Comparison of ENCODE assay signal across 26 cellular contexts in genomic region chr7:32896948-32897347, GRCh38. TPM values are rescaled to one million over a fixed set of nuclear protein-coding genes. Genes with fewer than 3 reads are reported as not detected.
DNase-seq lines count a peak whose midpoint lies in the region; ATAC-seq, FAIRE-seq and TF ChIP-seq lines count a peak whose summit lies in the region.
"Had no signal": no experiment of that assay in that cellular context is flagged by ENCODE, and none has a peak within 500 bp of the region (broad histone marks: within the 10 kb centered on the region; RNA-seq: fewer than 3 reads in every experiment).

No MANE protein-coding gene starts in this region.

- H3K9me2 ChIP-seq in neural cell (ENCODE audit: insufficient read depth, low read length): no peaks in the 10 kb centered on the region

- FAIRE-seq in K562 (lab: Jason Lieb, UNC) (no peak), urothelium cell line (lab: Jason Lieb, UNC) (peak; percentile 30)
- FAIRE-seq: A204.1, GM12878, GM12892, GM18507 had no signal

- H3K9me1 ChIP-seq in K562 (ENCODE audit: control insufficient read depth, insufficient read depth, low read length): no peaks in the 10 kb centered on the region

- TF ChIP-seq EP300 in K562 (IDR thresholded peaks at IDR 0.05; ENCODE audit: low read length): no peak
- no peak for TF ChIP-seq EP300 in neural cell (conservative IDR thresholded peaks at IDR 0.05; ENCODE audit: poor library complexity, severe bottlenecking)

- H3K4me3 ChIP-seq in K562 (no peak overlapping the region), neural cell (ENCODE audit: low read length) (no peak overlapping the region)
- H3K4me3 ChIP-seq: BLaER1, GM12878 had no signal

- in situ Hi-C loops in K562 (cut with MboI): no loop called here

- H3F3A ChIP-seq in neural cell (ENCODE audit: insufficient read depth, low read length, poor library complexity, severe bottlenecking): peaks cover 7% of the 10 kb centered on the region

- no peaks in the 10 kb centered on the region for H3K9me3 ChIP-seq in K562 (replicated peaks; ENCODE audit: control insufficient read depth, insufficient read depth, low read depth, low read length)
- no peaks in the 10 kb centered on the region for H3K9me3 ChIP-seq in neural cell (ENCODE audit: low read length)
- H3K9me3 ChIP-seq: BE2C, BLaER1 had no signal

- 57% methylated on average over 2 of the region's 2 CpGs for WGBS in K562 (ENCODE audit: insufficient coverage, low coverage, missing lambda C conversion rate)

- no peak for TF ChIP-seq POLR2A in K562 (conservative IDR thresholded peaks at IDR 0.05)

- H3K9ac ChIP-seq in K562 (ENCODE audit: insufficient read depth in 1 of 2, low read depth in 2 of 2, low read length in 2 of 2) (no peak overlapping the region), neural cell (ENCODE audit: low read length) (peak overlapping the region; percentile 52)
- H3K9ac ChIP-seq: BLaER1 had no signal

- CTCF ChIA-PET in K562 (lab: Yijun Ruan, JAX; ENCODE audit: low intra/inter-chr PET ratio): no interaction called here

- ATAC-seq in K562 (no peak), HG02642 (IDR thresholded peaks at IDR 0.05; ENCODE audit: poor library complexity, unreplicated experiment) (no peak)
- ATAC-seq: GM12878 had no signal

- H4K20me1 ChIP-seq in K562 (replicated peaks; ENCODE audit: control insufficient read depth, insufficient read depth, low read length) (no peaks in the 10 kb centered on the region), neural cell (ENCODE audit: insufficient read depth) (no peaks in the 10 kb centered on the region)
- H4K20me1 ChIP-seq: BLaER1 had no signal

- H3K4me1 ChIP-seq in K562 (replicated peaks in 1 of 2; ENCODE audit: control insufficient read depth in 2 of 2, insufficient read depth in 2 of 2, low read length in 2 of 2): peaks cover 33 to 36% of the 10 kb centered on the region in 2 experiments

- no peak for DNase-seq in K562 (ENCODE audit: extremely low read depth in 1 of 4, low spot score in 3 of 4)
- DNase-seq in urothelium cell line (ENCODE audit: low spot score): no peak
- no peak for DNase-seq in stimulated activated CD4-positive, alpha-beta T cell treated with anti-CD3 and anti-CD28 coated beads, Interleukin-15, amount 100 ng/mL, for 24 hours
- DNase-seq in HuH-7.5 (ENCODE audit: low spot score): no peak
- DNase-seq: 8988T; ACHN; BE2C; C1 segment of cervical spinal cord; CD4-positive, alpha-beta memory T cell; CD4-positive, CD25-positive, alpha-beta regulatory T cell; CD8-positive, alpha-beta memory T cell; COR-L47; DMS 273 treated with DMSO at 0.1 percent for 48 hours; DMS153; DMS53; DMS79; DND-41; EL; GDM1 had no signal

- intact Hi-C loops in K562 (cut with micrococcal nuclease): no loop called here

- H3K4me2 ChIP-seq in K562 (ENCODE audit: insufficient read depth, low read length) (no peak overlapping the region), neural cell (ENCODE audit: low read length) (peak overlapping the region; percentile 56)
- H3K4me2 ChIP-seq: BLaER1 had no signal

- BruUV-seq in K562 (replicated peaks; lab: Mats Ljungman, UMichigan): no TSS peak

- no peak for TF ChIP-seq RAD21 in K562 (CRISPR knock-in tag; conservative IDR thresholded peaks at IDR 0.05 in 1 of 2, IDR thresholded peaks at IDR 0.05 in 1 of 2)
- TF ChIP-seq RAD21 in neural cell (conservative IDR thresholded peaks at IDR 0.05): no peak

- TF ChIP-seq CTCF in K562 (IDR thresholded peaks at IDR 0.05 in 2 of 3, conservative IDR thresholded peaks at IDR 0.05 in 1 of 3; ENCODE audit: insufficient read depth in 2 of 3, low read depth in 1 of 3, low read length in 3 of 3) (no peak), neural cell (IDR thresholded peaks at IDR 0.05; ENCODE audit: poor library complexity, severe bottlenecking) (no peak)

- no peak overlapping the region for H2AFZ ChIP-seq in K562 (ENCODE audit: low read depth, low read length)
- peak overlapping the region; percentile 22 for H2AFZ ChIP-seq in neural cell (ENCODE audit: low read depth, low read length)

- POLR2A ChIA-PET in K562 (lab: Yijun Ruan, JAX): no interaction called here

- H3K27me3 ChIP-seq in K562 (ENCODE audit: control insufficient read depth in 2 of 2, insufficient read depth in 2 of 2, low read length in 2 of 2): no peaks in the 10 kb centered on the region
- H3K27me3 ChIP-seq in neural cell (ENCODE audit: insufficient read depth, low read depth, low read length): no peaks in the 10 kb centered on the region
- H3K27me3 ChIP-seq: BE2C, BLaER1 had no signal

- H3K27ac ChIP-seq in K562 (ENCODE audit: extremely low read depth, low read depth, low read length): no peak overlapping the region
- H3K27ac ChIP-seq in neural cell (ENCODE audit: low read length): peak overlapping the region; percentile 88
- H3K27ac ChIP-seq: BLaER1 had no signal

- H3K36me3 ChIP-seq in K562 (ENCODE audit: control insufficient read depth, insufficient read depth, low read length) (no peaks in the 10 kb centered on the region), neural cell (ENCODE audit: insufficient read depth, low read length) (no peaks in the 10 kb centered on the region)
- H3K36me3 ChIP-seq: BE2C, BLaER1 had no signal

- H3K79me2 ChIP-seq in K562 (ENCODE audit: control insufficient read depth, insufficient read depth, low read length): no peaks in the 10 kb centered on the region; the same call in 2 of the 3 replicates
- no peaks in the 10 kb centered on the region for H3K79me2 ChIP-seq in neural cell (replicated peaks; ENCODE audit: insufficient read depth, low read length)

TF ChIP-seq in K562, 482 proteins besides CTCF, POLR2A, EP300 and RAD21 (continues in another document):
- no peak for TF ChIP-seq MTF1 (CRISPR knock-in tag; IDR thresholded peaks at IDR 0.05; ENCODE audit: borderline replicate concordance)
- no peak for TF ChIP-seq ZNF184 (CRISPR knock-in tag; IDR thresholded peaks at IDR 0.05)
- no peak for TF ChIP-seq ETV5 (CRISPR knock-in tag; IDR thresholded peaks at IDR 0.05; ENCODE audit: low read depth)
- TF ChIP-seq PPARD (CRISPR knock-in tag; IDR thresholded peaks at IDR 0.05): no peak
- TF ChIP-seq ZNF239 (CRISPR knock-in tag; IDR thresholded peaks at IDR 0.05): peak; percentile 95
- no peak for TF ChIP-seq ZNF263 (CRISPR knock-in tag; IDR thresholded peaks at IDR 0.05; ENCODE audit: borderline replicate concordance)
- 0 out of 4 replicates have a peak, but pooled peaks of 1 of the 2 experiments have one; percentile 27 for TF ChIP-seq HDAC1 (IDR thresholded peaks at IDR 0.05)
- no peak for TF ChIP-seq YY1 (IDR thresholded peaks at IDR 0.05; ENCODE audit: borderline replicate concordance in 1 of 3, control insufficient read depth in 1 of 3, extremely low read depth in 1 of 3, insufficient read depth in 3 of 3, insufficient read length in 1 of 3, insufficient replicate concordance in 2 of 3, low read depth in 1 of 3, low read length in 2 of 3)
- no peak for TF ChIP-seq HMG20A (CRISPR knock-in tag; conservative IDR thresholded peaks at IDR 0.05)
- TF ChIP-seq RBM25 (IDR thresholded peaks at IDR 0.05; ENCODE audit: low read depth, low read length, severe bottlenecking): peak; percentile 61

TF ChIP-seq in neural cell, 6 proteins besides CTCF, POLR2A, EP300 and RAD21 (continues in another document):
- no peak for TF ChIP-seq EZH2 (IDR thresholded peaks at IDR 0.05; ENCODE audit: borderline replicate concordance, insufficient read depth, low read length, poor library complexity, severe bottlenecking)
- no peak for TF ChIP-seq POLR2AphosphoS5 (IDR thresholded peaks at IDR 0.05)
- TF ChIP-seq TAF1 (IDR thresholded peaks at IDR 0.05; ENCODE audit: low read depth): no peak
- TF ChIP-seq MXI1 (conservative IDR thresholded peaks at IDR 0.05; ENCODE audit: poor library complexity, severe bottlenecking): no peak
- no peak for TF ChIP-seq SMC3 (conservative IDR thresholded peaks at IDR 0.05; ENCODE audit: poor library complexity)

RNA-seq across cellular contexts. Expression of gene KBTBD2, which starts 5.4 kb away (rescaled TPM):
- 104 and 163 TPM in 2 replicates for total RNA-seq in K562 (2011; cell fraction: chromatin; rRNA removed; ENCODE audit: low replicate concordance)
- 38.5 and 42.6 TPM in 2 replicates for total RNA-seq in K562 (2011; cell fraction: nucleolus; rRNA removed)
- 74.4 and 118 TPM in 2 replicates for total RNA-seq in K562 (2011; cell fraction: nucleoplasm; rRNA removed)
- 27.3 and 27.8 TPM in 2 replicates for total RNA-seq in K562 (2014; rRNA removed)
- 40.3 and 50.3 TPM in 2 replicates for total RNA-seq in K562 (2014; rRNA removed; fragmentation: Illumina TruSeq; extraction: Trizol)
- total RNA-seq in K562 (2015; rRNA removed; fragmentation: Illumina TruSeq; extraction: Trizol): 33.8 and 35.8 TPM in 2 replicates
- total RNA-seq in K562 (2021): 27.0 and 31.4 TPM in 2 replicates
- polyA plus RNA-seq in K562 (2011; rRNA removed): 49.8 and 62.2 TPM in 2 replicates
- polyA plus RNA-seq in K562 (2011; cell fraction: cytosol; rRNA removed): 14.2 and 26.7 TPM in 2 replicates
- 21.8 and 25.6 TPM in 2 replicates for polyA plus RNA-seq in K562 (2011; cell fraction: nucleus; rRNA removed)
- 22.4 and 24.3 TPM in 2 replicates for polyA plus RNA-seq in K562 (2012)
- 29.1 and 35.2 TPM in 2 replicates for polyA plus RNA-seq in K562 (2014; fragmentation: Illumina TruSeq; extraction: Trizol)
- polyA plus RNA-seq in K562 (2014; fragmentation: Nextera tagmentation; extraction: Ambion mirVana): 10 to 100 TPM; 22.8 to 22.9 TPM
- 27.4 and 30.8 TPM in 2 replicates for polyA plus RNA-seq in K562 (2014; rRNA removed)
- 104 and 106 TPM in 2 replicates for polyA minus RNA-seq in K562 (2011; rRNA and poly(A)+ RNA removed)
- 20.4 and 34.2 TPM in 2 replicates for polyA minus RNA-seq in K562 (2011; cell fraction: cytosol; rRNA and poly(A)+ RNA removed)
- 25.0 and 32.5 TPM in 2 replicates for polyA minus RNA-seq in K562 (2011; cell fraction: nucleus; rRNA and poly(A)+ RNA removed)
- polyA plus RNA-seq in neural cell: 68.4 and 70.1 TPM in 2 replicates
- polyA minus RNA-seq in neural cell: 112 and 113 TPM in 2 replicates
